ENCODE assay signal across 22 cellular contexts in genomic region chr6:20707870-20708269, GRCh38.
"Had no signal": no experiment of that assay in that cellular context is flagged by ENCODE, and none has a peak within 500 bp of the region (broad histone marks: within the 10 kb centered on the region; RNA-seq: fewer than 3 reads in every experiment).

No MANE protein-coding gene starts in this region.

- H3K27me3 ChIP-seq: breast epithelium, esophagus squamous epithelium, gastrocnemius medialis, thyroid gland had no signal

- ATAC-seq: gastrocnemius medialis, psoas muscle, right cardiac atrium had no signal

- H3K4me1 ChIP-seq: breast epithelium had no signal

- DNase-seq: activated B cell treated with CpG ODN at 0.5 μM for 24 hours; activated CD4-positive, alpha-beta T cell treated with anti-CD3 and anti-CD28 coated beads, Interleukin-2, amount 50 U/mL, for 4 hours; activated CD8-positive, alpha-beta memory T cell treated with anti-CD3 and anti-CD28 coated beads for 24 hours; activated CD8-positive, alpha-beta memory T cell treated with anti-CD3 and anti-CD28 coated beads, Interleukin-2, amount 50 U/mL, for 4 hours; activated naive CD4-positive, alpha-beta T cell; activated T-cell treated with anti-CD3 and anti-CD28 coated beads, Interleukin-2, amount 50 U/mL, for 24 hours; cerebellar nuclear complex; endodermal cell; esophagus squamous epithelium; gastrocnemius medialis; hippocampal formation; kidney glomerular epithelial cell; left ventricle myocardium inferior; psoas muscle; right cardiac atrium; stimulated activated CD4-positive, alpha-beta T cell treated with anti-CD3 and anti-CD28 coated beads, Interleukin-12 subunit alpha, Interleukin-12 subunit beta, amount 100 ng/mL, for 4 hours; stimulated activated CD4-positive, alpha-beta T cell treated with anti-CD3 and anti-CD28 coated beads, Interleukin-4, amount 100 ng/mL, for 4 hours; substantia nigra; T1000; thyroid gland had no signal

- H3K4me3 ChIP-seq: breast epithelium, coronary artery, esophagus squamous epithelium, gastrocnemius medialis, left ventricle myocardium inferior, psoas muscle, thyroid gland had no signal

- H3K36me3 ChIP-seq: breast epithelium, esophagus squamous epithelium, gastrocnemius medialis, left ventricle myocardium inferior, thyroid gland had no signal

- H3K9me3 ChIP-seq: breast epithelium, esophagus squamous epithelium, gastrocnemius medialis, left ventricle myocardium inferior, psoas muscle, thyroid gland had no signal

- H3K27ac ChIP-seq: breast epithelium, coronary artery, esophagus squamous epithelium, gastrocnemius medialis, left ventricle myocardium inferior, psoas muscle, thyroid gland had no signal
